1 cellular context compared by ENCODE assay signal in genomic region chr9:99819123-99819483, GRCh38.
TF ChIP-seq lines count a peak whose summit lies in the region.

No MANE protein-coding gene starts in this region.

TF ChIP-seq in HCT116, 20 proteins besides CTCF, POLR2A, EP300 and RAD21 (continued from another document):
- TF ChIP-seq, protein P1, sequence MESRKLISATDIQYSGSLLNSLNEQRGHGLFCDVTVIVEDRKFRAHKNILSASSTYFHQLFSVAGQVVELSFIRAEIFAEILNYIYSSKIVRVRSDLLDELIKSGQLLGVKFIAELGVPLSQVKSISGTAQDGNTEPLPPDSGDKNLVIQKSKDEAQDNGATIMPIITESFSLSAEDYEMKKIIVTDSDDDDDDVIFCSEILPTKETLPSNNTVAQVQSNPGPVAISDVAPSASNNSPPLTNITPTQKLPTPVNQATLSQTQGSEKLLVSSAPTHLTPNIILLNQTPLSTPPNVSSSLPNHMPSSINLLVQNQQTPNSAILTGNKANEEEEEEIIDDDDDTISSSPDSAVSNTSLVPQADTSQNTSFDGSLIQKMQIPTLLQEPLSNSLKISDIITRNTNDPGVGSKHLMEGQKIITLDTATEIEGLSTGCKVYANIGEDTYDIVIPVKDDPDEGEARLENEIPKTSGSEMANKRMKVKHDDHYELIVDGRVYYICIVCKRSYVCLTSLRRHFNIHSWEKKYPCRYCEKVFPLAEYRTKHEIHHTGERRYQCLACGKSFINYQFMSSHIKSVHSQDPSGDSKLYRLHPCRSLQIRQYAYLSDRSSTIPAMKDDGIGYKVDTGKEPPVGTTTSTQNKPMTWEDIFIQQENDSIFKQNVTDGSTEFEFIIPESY (IDR thresholded peaks at IDR 0.05; ENCODE audit: extremely low read depth, insufficient replicate concordance, low read length): no peak
